ENCODE assay signal across 23 cellular contexts in genomic region chr17:67970783-67971182, GRCh38. TPM values are rescaled to one million over a fixed set of nuclear protein-coding genes. Genes with fewer than 3 reads are reported as not detected.
DNase-seq lines count a peak whose midpoint lies in the region; ATAC-seq and TF ChIP-seq lines count a peak whose summit lies in the region.
"Had no signal": no experiment of that assay in that cellular context is flagged by ENCODE, and none has a peak within 500 bp of the region (broad histone marks: within the 10 kb centered on the region; RNA-seq: fewer than 3 reads in every experiment).

No MANE protein-coding gene starts in this region.

- no peaks in the 10 kb centered on the region for H3K27me3 Mint-ChIP-seq in endodermal cell (ENCODE audit: insufficient read depth)
- H3K27me3 Mint-ChIP-seq: CD4-positive, CD25-positive, alpha-beta regulatory T cell; IgD-negative memory B cell; T-cell had no signal

- no peak overlapping the region for H3K27ac ChIP-seq in endodermal cell (ENCODE audit: low read depth, low read length)
- H3K27ac ChIP-seq: BLaER1, KMS-11, PC-9 had no signal

- H3K4me1 Mint-ChIP-seq in endodermal cell, result peaks cover 24% of the 10 kb centered on the region
- H3K4me1 Mint-ChIP-seq: CD4-positive, CD25-positive, alpha-beta regulatory T cell; IgD-negative memory B cell; T-cell had no signal

- no peaks in the 10 kb centered on the region for H3K9me3 ChIP-seq in endodermal cell (ENCODE audit: control insufficient read depth, low read length)
- H3K9me3 ChIP-seq: BLaER1 had no signal

- no peaks in the 10 kb centered on the region for H3K4me1 ChIP-seq in endodermal cell (ENCODE audit: control insufficient read depth, insufficient read depth, low read length)
- H3K4me1 ChIP-seq: BLaER1 had no signal

- H3K36me3 ChIP-seq in endodermal cell (ENCODE audit: control insufficient read depth, insufficient read depth, low read length), result peaks cover 50% of the 10 kb centered on the region

- H3K9ac ChIP-seq in endodermal cell (ENCODE audit: extremely low read depth, low read length, poor library complexity, severe bottlenecking), result no peak overlapping the region
- H3K9ac ChIP-seq: BLaER1, KMS-11 had no signal

- DNase-seq in NCI-H510A treated with DMSO at 0.1 percent for 48 hours (lab: John Stamatoyannopoulos, UW), result peak; percentile 29
- no peak for DNase-seq in NCI-H510A (lab: John Stamatoyannopoulos, UW)
- peak; percentile 12 for DNase-seq in COLO668 (lab: John Stamatoyannopoulos, UW; ENCODE audit: unreplicated experiment)
- DNase-seq in LNCaP clone FGC (ENCODE audit: low read depth), result no peak
- peak; percentile 62 for DNase-seq in endodermal cell
- no peak for DNase-seq in LoVo (ENCODE audit: low spot score)
- DNase-seq: CD4-positive, CD25-positive, alpha-beta regulatory T cell; COR-L47; DND-41; NCI-H1092; NCI-H1417 treated with DMSO at 0.1 percent for 48 hours; NCI-H187; NCI-H2107; NCI-H446 treated with DMSO at 0.1 percent for 48 hours; NCI-H69; PC-9; T-cell had no signal

- H3K4me3 Mint-ChIP-seq in endodermal cell, result no peak overlapping the region
- H3K4me3 Mint-ChIP-seq: CD4-positive, CD25-positive, alpha-beta regulatory T cell; IgD-negative memory B cell; T-cell had no signal

- peaks cover 44% of the 10 kb centered on the region for H3K36me3 Mint-ChIP-seq in endodermal cell (ENCODE audit: low read depth)
- H3K36me3 Mint-ChIP-seq: IgD-negative memory B cell had no signal

- no peak overlapping the region for H3K4me3 ChIP-seq in LNCaP clone FGC (ENCODE audit: low read depth, low read length)
- no peak overlapping the region for H3K4me3 ChIP-seq in endodermal cell (ENCODE audit: low read length)
- H3K4me3 ChIP-seq: BLaER1, PC-9 had no signal

- H3K27ac Mint-ChIP-seq in endodermal cell, result no peak overlapping the region
- H3K27ac Mint-ChIP-seq: CD4-positive, CD25-positive, alpha-beta regulatory T cell; IgD-negative memory B cell; T-cell had no signal

- no peaks in the 10 kb centered on the region for H3K9me3 Mint-ChIP-seq in endodermal cell
- H3K9me3 Mint-ChIP-seq: CD4-positive, CD25-positive, alpha-beta regulatory T cell; IgD-negative memory B cell; T-cell had no signal

- ATAC-seq in GM18517 (IDR thresholded peaks at IDR 0.05; ENCODE audit: unreplicated experiment) (no peak), HG03159 (IDR thresholded peaks at IDR 0.05; ENCODE audit: unreplicated experiment) (no peak)
- ATAC-seq: Right ventricle myocardium inferior, T-cell had no signal

- 98 to 100% methylated on average over 4 to 7 of the region's 7 CpGs for WGBS in endodermal cell (ENCODE audit: insufficient coverage in 1 of 2, insufficient read length in 1 of 2), 2 experiments

- TF ChIP-seq CTCF in LNCaP clone FGC (IDR thresholded peaks at IDR 0.05; ENCODE audit: control insufficient read depth, extremely low read depth, insufficient read depth) (0 out of 2 replicates have a peak, but pooled peaks have one; percentile 4), endodermal cell (conservative IDR thresholded peaks at IDR 0.05) (no peak)

- no peaks in the 10 kb centered on the region for H3K27me3 ChIP-seq in endodermal cell (ENCODE audit: control insufficient read depth, insufficient read depth, low read length, poor library complexity, severe bottlenecking)
- H3K27me3 ChIP-seq: BLaER1 had no signal

RNA-seq across cellular contexts. Expression of gene C17orf58, which starts 25.5 kb away (rescaled TPM):
- total RNA-seq in endodermal cell, result 10 to 100 TPM; 14.0 to 14.1 TPM
- 24.2 TPM for polyA plus RNA-seq in endodermal cell (2013, experiment 1 of 2)
- polyA plus RNA-seq in endodermal cell (2013, experiment 2 of 2), result 20.7 TPM

Comparison
In these comparisons a context has a peak if more than half of its experiments do, and no peak if none do; other contexts are left out.
1. DNase-seq: peak in NCI-H510A treated with DMSO at 0.1 percent for 48 hours (single experiment), COLO668 (single experiment) and endodermal cell (single experiment); none in NCI-H510A (single experiment), LNCaP clone FGC (single experiment) and LoVo (single experiment).